8 cellular contexts compared by ENCODE assay signal in the genomic region with DNA sequence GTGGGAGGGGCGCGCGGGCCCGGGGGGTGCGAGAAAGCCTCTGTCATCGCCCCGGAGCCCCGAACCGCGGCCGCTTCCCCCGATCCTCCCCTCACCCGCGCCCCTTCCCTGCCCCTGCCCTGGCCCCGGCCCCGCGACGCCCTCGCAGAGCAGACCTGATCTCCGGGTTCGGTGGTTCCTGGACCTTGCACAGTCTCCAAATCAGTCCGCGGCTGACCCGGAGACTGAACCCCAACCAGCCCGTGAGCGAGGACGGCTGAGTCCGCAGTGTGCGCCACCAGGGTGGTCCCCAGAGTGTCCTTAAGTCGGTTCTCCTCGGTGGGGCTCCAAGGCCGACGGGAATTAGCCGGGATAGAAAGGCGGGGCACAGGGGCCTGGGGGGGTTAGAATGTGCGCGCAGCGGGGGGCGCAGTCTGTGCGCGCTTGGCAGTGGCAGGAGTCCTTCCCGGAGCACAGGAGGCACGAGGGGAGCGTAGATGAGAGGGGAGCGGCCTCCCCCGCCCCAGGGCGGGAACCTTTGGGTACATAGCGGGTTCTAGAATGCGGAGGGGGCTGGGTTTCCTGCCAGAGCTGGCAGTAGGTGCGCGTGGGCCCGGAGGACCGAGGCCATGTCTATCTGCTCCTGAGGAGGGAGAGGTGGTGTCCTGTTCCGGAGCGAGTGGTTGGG. TPM values are rescaled to one million over a fixed set of nuclear protein-coding genes. Genes with fewer than 3 reads are reported as not detected.
A peak's percentile ranks its signal among the peaks of the same experiment; 100 is the strongest.
DNase-seq lines count a peak whose midpoint lies in the region; ATAC-seq and TF ChIP-seq lines count a peak whose summit lies in the region.

No MANE protein-coding gene starts in this region.

- no peaks in the 10 kb centered on the region for H3K9me3 Mint-ChIP-seq in activated CD8-positive, alpha-beta T cell treated with anti-CD3 and anti-CD28 coated beads for 36 hours

- H3K4me3 Mint-ChIP-seq in activated CD8-positive, alpha-beta T cell treated with anti-CD3 and anti-CD28 coated beads for 36 hours: peak overlapping the region; percentile 79

- TF ChIP-seq CTCF in GM12865 (IDR thresholded peaks at IDR 0.05; ENCODE audit: insufficient read depth, low read depth, low read length, missing control alignments): no peak
- no peak for TF ChIP-seq CTCF in activated CD8-positive, alpha-beta T cell treated with anti-CD3 and anti-CD28 coated beads for 36 hours (IDR thresholded peaks at IDR 0.05)
- no peak for TF ChIP-seq CTCF in fibroblast of the aortic adventitia (IDR thresholded peaks at IDR 0.05; ENCODE audit: insufficient read depth, low read length)
- no peak for TF ChIP-seq CTCF in omental fat pad (IDR thresholded peaks at IDR 0.05)

- H3K4me3 ChIP-seq in GM12865 (ENCODE audit: low read depth, low read length): peak overlapping the region; percentile 72
- peak overlapping the region; percentile 74 for H3K4me3 ChIP-seq in fibroblast of the aortic adventitia (ENCODE audit: low read depth, low read length)

- peak overlapping the region; percentile 49 for H3K27ac Mint-ChIP-seq in activated CD8-positive, alpha-beta T cell treated with anti-CD3 and anti-CD28 coated beads for 36 hours

- H3K4me1 Mint-ChIP-seq in activated CD8-positive, alpha-beta T cell treated with anti-CD3 and anti-CD28 coated beads for 36 hours (ENCODE audit: low read depth): peaks cover 13% of the 10 kb centered on the region

- H3K36me3 Mint-ChIP-seq in activated CD8-positive, alpha-beta T cell treated with anti-CD3 and anti-CD28 coated beads for 36 hours (ENCODE audit: low read depth): no peaks in the 10 kb centered on the region

- H3K27me3 Mint-ChIP-seq in activated CD8-positive, alpha-beta T cell treated with anti-CD3 and anti-CD28 coated beads for 36 hours: no peaks in the 10 kb centered on the region

- intact Hi-C loops in activated CD8-positive, alpha-beta T cell treated with anti-CD3 and anti-CD28 coated beads for 36 hours (cut with micrococcal nuclease): no loop called here

- POLR2A ChIA-PET in activated CD8-positive, alpha-beta T cell treated with anti-CD3 and anti-CD28 coated beads for 36 hours (lab: Charles Lee): interaction anchor here (1.1 to 1.2 kb wide), 2 partner anchors 23 to 70 kb away, joined by 3 to 4 read pairs; no protein-coding TSS in a partner anchor

- DNase-seq in GM12865 (ENCODE audit: low read depth): no peak
- peak; percentile 55 for DNase-seq in activated CD8-positive, alpha-beta T cell treated with anti-CD3 and anti-CD28 coated beads for 36 hours
- no peak for DNase-seq in fibroblast of the aortic adventitia (ENCODE audit: low read depth)
- no peak for DNase-seq in omental fat pad (ENCODE audit: low spot score)
- DNase-seq in hepatic stellate cell (ENCODE audit: low spot score): no peak

- CTCF ChIA-PET in activated CD8-positive, alpha-beta T cell treated with anti-CD3 and anti-CD28 coated beads for 36 hours (lab: Charles Lee): interaction anchor here (1.4 to 1.9 kb wide), 2 partner anchors 21 to 86 kb away, joined by 3 to 4 read pairs; partner anchors contain the start of gene ZDHHC12

- ATAC-seq in HG03354 (IDR thresholded peaks at IDR 0.05; ENCODE audit: poor library complexity, severe bottlenecking, unreplicated experiment): peak; percentile 18
- ATAC-seq in activated CD8-positive, alpha-beta T cell treated with anti-CD3 and anti-CD28 coated beads for 36 hours: peak; percentile 32
- ATAC-seq in omental fat pad (ENCODE audit: low FRiP score): peak; percentile 9
- no peak for ATAC-seq in HG03108 (IDR thresholded peaks at IDR 0.05; ENCODE audit: unreplicated experiment)
- ATAC-seq in HG03095 (IDR thresholded peaks at IDR 0.05; ENCODE audit: unreplicated experiment): no peak

RNA-seq across cellular contexts. Expression of gene PKN3, which starts 0.8 kb away (rescaled TPM):
- total RNA-seq in activated CD8-positive, alpha-beta T cell treated with anti-CD3 and anti-CD28 coated beads for 36 hours: 10 to 100 TPM in 1 of 2 experiments, 1 to 10 TPM in 1; 9.3 to 10.7 TPM
- 1.2 and 3.6 TPM in 2 replicates for total RNA-seq in fibroblast of the aortic adventitia (ENCODE audit: low replicate concordance)
- 10 to 100 TPM in 1 of 4 donors, 1 to 10 TPM in 3; 4.2 to 12.0 (median 7.5) TPM for total RNA-seq in omental fat pad

RNA-seq across cellular contexts. Expression of gene SET, which starts 14.1 kb away (rescaled TPM):
- 100 to 1,000 TPM; 749 to 755 TPM for total RNA-seq in activated CD8-positive, alpha-beta T cell treated with anti-CD3 and anti-CD28 coated beads for 36 hours
- total RNA-seq in fibroblast of the aortic adventitia (ENCODE audit: low replicate concordance) (313 and 1,883 TPM in 2 replicates), omental fat pad (100 to 1,000 TPM; 112 to 226 (median 139) TPM)

RNA-seq across cellular contexts. Expression of gene ZDHHC12, which starts 20.8 kb away (rescaled TPM):
- total RNA-seq in activated CD8-positive, alpha-beta T cell treated with anti-CD3 and anti-CD28 coated beads for 36 hours: 10 to 100 TPM; 44.9 to 48.7 TPM
- total RNA-seq in fibroblast of the aortic adventitia (ENCODE audit: low replicate concordance): 18.9 and 31.2 TPM in 2 replicates
- 10 to 100 TPM; 23.6 to 40.6 (median 30.8) TPM for total RNA-seq in omental fat pad

RNA-seq across cellular contexts. Expression of gene DYNC2I2, which starts 46.4 kb away (rescaled TPM):
- 10 to 100 TPM; 24.3 to 25.6 TPM for total RNA-seq in activated CD8-positive, alpha-beta T cell treated with anti-CD3 and anti-CD28 coated beads for 36 hours
- total RNA-seq in fibroblast of the aortic adventitia (ENCODE audit: low replicate concordance): 42.8 and 65.7 TPM in 2 replicates
- 10 to 100 TPM; 12.8 to 24.7 (median 21.3) TPM for total RNA-seq in omental fat pad

Comparison
In these comparisons a context has a peak if more than half of its experiments do, and no peak if none do; other contexts are left out.
1. ATAC-seq: peak in HG03354 (single experiment), activated CD8-positive, alpha-beta T cell treated with anti-CD3 and anti-CD28 coated beads for 36 hours (single experiment) and omental fat pad (single experiment); none in HG03108 (single experiment) and HG03095 (single experiment).